Comparison of ENCODE assay signal across 8 cellular contexts in genomic region chr5:34522599-34523381, GRCh38.
DNase-seq lines count a peak whose midpoint lies in the region; ATAC-seq and TF ChIP-seq lines count a peak whose summit lies in the region.

No MANE protein-coding gene starts in this region.

- no peak overlapping the region for H3K4me3 ChIP-seq in effector memory CD4-positive, alpha-beta T cell (ENCODE audit: insufficient read depth, low read depth, low read length, poor library complexity, severe bottlenecking)
- no peak overlapping the region for H3K4me3 ChIP-seq in mesendoderm (ENCODE audit: low read length)

- H3K9me3 Mint-ChIP-seq in CD4-positive, alpha-beta T cell, result no peaks in the 10 kb centered on the region

- no peak overlapping the region for H4K5ac ChIP-seq in mesendoderm (ENCODE audit: low read length)

- H3K18ac ChIP-seq in mesendoderm (ENCODE audit: low read length), result no peak overlapping the region

- H3K27ac ChIP-seq in CD4-positive, alpha-beta T cell (ENCODE audit: low read depth, low read length), result no peak overlapping the region
- H3K27ac ChIP-seq in effector memory CD4-positive, alpha-beta T cell (ENCODE audit: insufficient read depth, low read length, poor library complexity, severe bottlenecking), result no peak overlapping the region
- peak overlapping the region; percentile 7 for H3K27ac ChIP-seq in mesendoderm (ENCODE audit: low read depth, low read length)

- H2BK120ac ChIP-seq in mesendoderm (ENCODE audit: low read depth, low read length), result no peak overlapping the region

- H3K4me3 Mint-ChIP-seq in CD4-positive, alpha-beta T cell, result no peak overlapping the region

- DNase-seq in CD4-positive, alpha-beta T cell, result peak; percentile 8 to 45 (median 32)
- DNase-seq in NCI-H524 treated with DMSO at 0.1 percent for 48 hours (lab: John Stamatoyannopoulos, UW) (peak; percentile 34), mesendoderm (peak; percentile 96)
- DNase-seq in activated CD4-positive, alpha-beta T cell treated with anti-CD3 and anti-CD28 coated beads, Interleukin-2, amount 50 U/mL, for 1 hour, result peak; percentile 39
- peak; percentile 1 to 36 (median 2) for DNase-seq in effector memory CD4-positive, alpha-beta T cell
- DNase-seq in stimulated activated naive CD4-positive, alpha-beta T cell (lab: John Stamatoyannopoulos, UW), result peak in 4 of 6 experiments; percentile 1 to 20 (median 17)

- CTCF ChIA-PET in CD4-positive, alpha-beta T cell (lab: Charles Lee), result interaction anchor here (2.6 kb wide), 1 partner anchor 375 kb away, joined by 12 read pairs; no protein-coding TSS in a partner anchor

- H2BK15ac ChIP-seq in mesendoderm (replicated peaks; ENCODE audit: low read depth), result no peak overlapping the region

- H3K27me3 ChIP-seq in CD4-positive, alpha-beta T cell (ENCODE audit: control insufficient read depth, insufficient read depth, low read length), result no peaks in the 10 kb centered on the region
- H3K27me3 ChIP-seq in effector memory CD4-positive, alpha-beta T cell (replicated peaks; ENCODE audit: control insufficient read depth, insufficient read depth, low read length, poor library complexity, severe bottlenecking), result no peaks in the 10 kb centered on the region
- no peaks in the 10 kb centered on the region for H3K27me3 ChIP-seq in mesendoderm (ENCODE audit: insufficient read depth, low read length, poor library complexity)

- H3K79me2 ChIP-seq in mesendoderm (ENCODE audit: control insufficient read depth, insufficient read depth, low read length), result no peaks in the 10 kb centered on the region

- intact Hi-C loops in CD4-positive, alpha-beta T cell (cut with DNase I, micrococcal nuclease), result loop anchor here (1.0 to 5.0 kb wide), 3 partner anchors 315 to 480 kb away; partner anchors contain the start of gene TTC23L (in 1 of the 2)

- H3K4me1 Mint-ChIP-seq in CD4-positive, alpha-beta T cell (ENCODE audit: low read depth), result no peaks in the 10 kb centered on the region

- H3K27ac Mint-ChIP-seq in CD4-positive, alpha-beta T cell, result no peak overlapping the region

- H3K56ac ChIP-seq in mesendoderm (ENCODE audit: low read length), result no peak overlapping the region

- H2BK5ac ChIP-seq in mesendoderm (ENCODE audit: low read length), result no peak overlapping the region

- H3K36me3 ChIP-seq in effector memory CD4-positive, alpha-beta T cell (ENCODE audit: control insufficient read depth, insufficient read depth, low read length), result no peaks in the 10 kb centered on the region
- no peaks in the 10 kb centered on the region for H3K36me3 ChIP-seq in mesendoderm (ENCODE audit: control insufficient read depth, insufficient read depth, low read length)

- ATAC-seq in CD4-positive, alpha-beta T cell (ENCODE audit: poor library complexity), result peak; percentile 26
- ATAC-seq in GM19324 (IDR thresholded peaks at IDR 0.05; ENCODE audit: low FRiP score, unreplicated experiment) (peak; percentile 73), HG03460 (IDR thresholded peaks at IDR 0.05; ENCODE audit: unreplicated experiment) (peak; percentile 83)

- H3K9ac ChIP-seq in mesendoderm (ENCODE audit: low read length), result no peak overlapping the region

- POLR2A ChIA-PET in CD4-positive, alpha-beta T cell (lab: Charles Lee), result no interaction called here

- no peak overlapping the region for H2AK5ac ChIP-seq in mesendoderm (ENCODE audit: low read length)

- H4K8ac ChIP-seq in mesendoderm (ENCODE audit: low read depth, low read length), result no peak overlapping the region

- H3K4me2 ChIP-seq in mesendoderm (ENCODE audit: low read length), result no peak overlapping the region

- peaks cover 9% of the 10 kb centered on the region for H3K27me3 Mint-ChIP-seq in CD4-positive, alpha-beta T cell

- TF ChIP-seq CTCF in CD4-positive, alpha-beta T cell (IDR thresholded peaks at IDR 0.05), result peak; percentile 82

- H3K23ac ChIP-seq in mesendoderm (ENCODE audit: low read length), result no peak overlapping the region

- no peaks in the 10 kb centered on the region for H3K79me1 ChIP-seq in mesendoderm (ENCODE audit: low read length)

- H3K4me1 ChIP-seq in effector memory CD4-positive, alpha-beta T cell (ENCODE audit: control insufficient read depth, insufficient read depth, low read length, poor library complexity, severe bottlenecking), result no peaks in the 10 kb centered on the region
- no peaks in the 10 kb centered on the region for H3K4me1 ChIP-seq in mesendoderm (ENCODE audit: control insufficient read depth, low read depth, low read length)

- no peak overlapping the region for H3K4ac ChIP-seq in mesendoderm (ENCODE audit: low read depth, low read length)

- no CpG with 5 or more reads among the region's 11 CpGs for WGBS in mesendoderm (ENCODE audit: extremely low coverage, insufficient coverage, low lambda C conversion rate)

- no peaks in the 10 kb centered on the region for H3K36me3 Mint-ChIP-seq in CD4-positive, alpha-beta T cell (ENCODE audit: low read depth)

- H3K9me3 ChIP-seq in CD4-positive, alpha-beta T cell (ENCODE audit: control insufficient read depth, low read length), result no peaks in the 10 kb centered on the region
- H3K9me3 ChIP-seq in effector memory CD4-positive, alpha-beta T cell (ENCODE audit: control insufficient read depth, low read length), result no peaks in the 10 kb centered on the region

Comparison
In these comparisons a context has a peak if more than half of its experiments do, and no peak if none do; other contexts are left out.
1. ATAC-seq: peak in every context shown above with its lines; median percentile 83 in HG03460; 73 in GM19324; 26 in CD4-positive, alpha-beta T cell.
2. DNase-seq: peak in every context shown above with its lines; median percentile 96 in mesendoderm; 39 in activated CD4-positive, alpha-beta T cell treated with anti-CD3 and anti-CD28 coated beads, Interleukin-2, amount 50 U/mL, for 1 hour; 34 in NCI-H524 treated with DMSO at 0.1 percent for 48 hours; 32 in CD4-positive, alpha-beta T cell; 17 in stimulated activated naive CD4-positive, alpha-beta T cell; 2 in effector memory CD4-positive, alpha-beta T cell.